18 cellular contexts compared by ENCODE assay signal in the genomic region with DNA sequence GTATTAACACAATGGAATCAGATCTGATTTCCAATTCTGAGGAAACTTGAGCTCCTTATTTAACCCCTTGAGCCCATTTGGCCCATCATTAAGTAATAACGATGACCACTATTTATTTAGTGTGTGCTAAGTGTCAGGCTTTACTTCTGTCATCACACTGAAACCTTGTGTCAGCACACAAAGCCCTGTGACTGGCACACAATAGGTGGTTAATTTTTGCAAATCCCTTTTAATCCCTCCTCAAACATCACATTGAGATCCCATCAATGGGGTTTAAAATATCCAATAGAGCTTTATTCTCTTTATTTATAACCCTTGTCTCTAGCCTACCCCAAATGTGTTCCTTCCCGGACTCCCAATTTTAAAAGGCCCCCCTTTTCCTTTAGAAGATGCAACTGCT.
DNase-seq lines count a peak whose midpoint lies in the region; ATAC-seq and TF ChIP-seq lines count a peak whose summit lies in the region.
"Had no signal": no experiment of that assay in that cellular context is flagged by ENCODE, and none has a peak within 500 bp of the region (broad histone marks: within the 10 kb centered on the region; RNA-seq: fewer than 3 reads in every experiment).

No MANE protein-coding gene starts in this region.

- H3K36me3 Mint-ChIP-seq in endodermal cell (ENCODE audit: low read depth), result no peaks in the 10 kb centered on the region
- no peaks in the 10 kb centered on the region for H3K36me3 Mint-ChIP-seq in stimulated activated naive B cell treated with anti-CD40 and anti-IgM and Interleukin-4, amounts not matched to agents 10 μg/mL and 1 μg/mL and 100 μg/mL, for 72 hours
- H3K36me3 Mint-ChIP-seq: CD8-positive, alpha-beta T cell had no signal

- H4K20me1 ChIP-seq in hepatocyte (ENCODE audit: insufficient read depth, poor library complexity, severe bottlenecking), result no peaks in the 10 kb centered on the region
- H4K20me1 ChIP-seq: BLaER1 treated with 17β-estradiol and CSF1 and Interleukin-3, amounts not matched to agents 10 nM and 100 nM had no signal

- no peaks in the 10 kb centered on the region for H3K9me2 ChIP-seq in hepatocyte (replicated peaks; ENCODE audit: insufficient read depth)

- H3K4me3 ChIP-seq in HUES48 (ENCODE audit: low read depth, low read length) (no peak overlapping the region), endodermal cell (ENCODE audit: low read length) (peak overlapping the region; percentile 14), hepatocyte (no peak overlapping the region)
- H3K4me3 ChIP-seq: BLaER1 treated with 17β-estradiol and CSF1 and Interleukin-3, amounts not matched to agents 10 nM and 100 nM; GM12878; GM23248 had no signal

- no peak overlapping the region for H3K27ac Mint-ChIP-seq in endodermal cell
- H3K27ac Mint-ChIP-seq in stimulated activated naive B cell treated with anti-CD40 and anti-IgM and Interleukin-4, amounts not matched to agents 10 μg/mL and 1 μg/mL and 100 μg/mL, for 72 hours, result peak overlapping the region; percentile 6
- H3K27ac Mint-ChIP-seq: B cell; CD8-positive, alpha-beta T cell had no signal

- H3K27ac ChIP-seq in HUES48 (ENCODE audit: low read depth, low read length), result peak overlapping the region; percentile 42
- no peak overlapping the region for H3K27ac ChIP-seq in endodermal cell (ENCODE audit: low read depth, low read length)
- no peak overlapping the region for H3K27ac ChIP-seq in hepatocyte
- H3K27ac ChIP-seq: BLaER1 treated with 17β-estradiol and CSF1 and Interleukin-3, amounts not matched to agents 10 nM and 100 nM; GM23248 had no signal

- H3K27me3 ChIP-seq in HUES48 (ENCODE audit: control insufficient read depth, insufficient read depth, low read length) (no peaks in the 10 kb centered on the region), endodermal cell (ENCODE audit: control insufficient read depth, insufficient read depth, low read length, poor library complexity, severe bottlenecking) (no peaks in the 10 kb centered on the region), hepatocyte (no peaks in the 10 kb centered on the region)
- H3K27me3 ChIP-seq: BLaER1 treated with 17β-estradiol and CSF1 and Interleukin-3, amounts not matched to agents 10 nM and 100 nM had no signal

- no peak overlapping the region for H2AFZ ChIP-seq in hepatocyte
- H2AFZ ChIP-seq: GM23248 had no signal

- peak; percentile 68 for DNase-seq in NCI-H748 treated with DMSO at 0.1 percent for 48 hours (lab: John Stamatoyannopoulos, UW)
- no peak for DNase-seq in endodermal cell
- no peak for DNase-seq in stimulated activated naive B cell treated with anti-CD40 and anti-IgM and Interleukin-4, amounts not matched to agents 10 μg/mL and 1 μg/mL and 100 μg/mL, for 72 hours
- DNase-seq in sciatic nerve (ENCODE audit: low spot score), result no peak
- no peak for DNase-seq in kidney glomerular epithelial cell (lab: John Stamatoyannopoulos, UW)
- no peak for DNase-seq in hepatocyte (ENCODE audit: low spot score)
- DNase-seq: Calu3; CD8-positive, alpha-beta T cell; DMS 273 treated with DMSO at 0.1 percent for 48 hours; DMS53; DND-41; EL; GM23248; HCEC 1CT had no signal

- H3K9ac ChIP-seq in HUES48 (ENCODE audit: low read depth, low read length) (no peak overlapping the region), endodermal cell (ENCODE audit: extremely low read depth, low read length, poor library complexity, severe bottlenecking) (no peak overlapping the region)
- H3K9ac ChIP-seq: BLaER1 treated with 17β-estradiol and CSF1 and Interleukin-3, amounts not matched to agents 10 nM and 100 nM; GM23248 had no signal

- TF ChIP-seq CTCF in endodermal cell (conservative IDR thresholded peaks at IDR 0.05) (no peak), hepatocyte (IDR thresholded peaks at IDR 0.05; ENCODE audit: poor library complexity) (no peak)

- H3K9me3 Mint-ChIP-seq in endodermal cell, result no peaks in the 10 kb centered on the region
- peaks cover 5 to 10% of the 10 kb centered on the region in 2 donors for H3K9me3 Mint-ChIP-seq in stimulated activated naive B cell treated with anti-CD40 and anti-IgM and Interleukin-4, amounts not matched to agents 10 μg/mL and 1 μg/mL and 100 μg/mL, for 72 hours

- 45 to 75% methylated on average over 1 to 2 of the region's 2 CpGs for WGBS in endodermal cell (ENCODE audit: insufficient coverage in 1 of 2, insufficient read length in 1 of 2), 2 experiments
- 51% methylated on average over 2 of the region's 2 CpGs for WGBS in hepatocyte (ENCODE audit: low lambda C conversion rate, missing lambda C conversion rate)

- H3K9me3 ChIP-seq in HUES48 (ENCODE audit: control insufficient read depth, insufficient read depth, low read length) (no peaks in the 10 kb centered on the region), endodermal cell (ENCODE audit: control insufficient read depth, low read length) (peaks cover 12% of the 10 kb centered on the region), hepatocyte (ENCODE audit: low read depth) (no peaks in the 10 kb centered on the region)
- H3K9me3 ChIP-seq: BLaER1 treated with 17β-estradiol and CSF1 and Interleukin-3, amounts not matched to agents 10 nM and 100 nM had no signal

- no peaks in the 10 kb centered on the region for H3K36me3 ChIP-seq in HUES48 (ENCODE audit: control insufficient read depth, insufficient read depth, low read length)
- H3K36me3 ChIP-seq in endodermal cell (ENCODE audit: control insufficient read depth, insufficient read depth, low read length), result no peaks in the 10 kb centered on the region
- H3K36me3 ChIP-seq in hepatocyte (replicated peaks; ENCODE audit: insufficient read depth, low read depth), result no peaks in the 10 kb centered on the region
- H3K36me3 ChIP-seq: BLaER1 treated with 17β-estradiol and CSF1 and Interleukin-3, amounts not matched to agents 10 nM and 100 nM had no signal

- peaks cover 35% of the 10 kb centered on the region for H3K4me1 Mint-ChIP-seq in endodermal cell
- peaks cover 8 to 14% of the 10 kb centered on the region in 2 donors for H3K4me1 Mint-ChIP-seq in stimulated activated naive B cell treated with anti-CD40 and anti-IgM and Interleukin-4, amounts not matched to agents 10 μg/mL and 1 μg/mL and 100 μg/mL, for 72 hours
- H3K4me1 Mint-ChIP-seq: B cell had no signal

- ATAC-seq in stimulated activated naive B cell treated with anti-CD40 and anti-IgM and Interleukin-4, amounts not matched to agents 10 μg/mL and 1 μg/mL and 100 μg/mL, for 72 hours (replicated peaks), result no peak
- ATAC-seq in sciatic nerve, result no peak
- ATAC-seq: CD8-positive, alpha-beta T cell; GM12878 had no signal

- H3K27me3 Mint-ChIP-seq in endodermal cell (ENCODE audit: insufficient read depth), result peaks cover 15% of the 10 kb centered on the region
- H3K27me3 Mint-ChIP-seq in stimulated activated naive B cell treated with anti-CD40 and anti-IgM and Interleukin-4, amounts not matched to agents 10 μg/mL and 1 μg/mL and 100 μg/mL, for 72 hours, result no peaks in the 10 kb centered on the region
- H3K27me3 Mint-ChIP-seq: B cell had no signal

- intact Hi-C loops in sciatic nerve (cut with DNase I), result no loop called here

- H3K4me1 ChIP-seq in HUES48 (ENCODE audit: control insufficient read depth, insufficient read depth, low read length) (peaks cover 9% of the 10 kb centered on the region; the same call in 1 of the 2 replicates), endodermal cell (ENCODE audit: control insufficient read depth, insufficient read depth, low read length) (peaks cover 7% of the 10 kb centered on the region), hepatocyte (ENCODE audit: insufficient read depth) (no peaks in the 10 kb centered on the region)

- H3K4me3 Mint-ChIP-seq in endodermal cell, result peak overlapping the region; percentile 9
- no peak overlapping the region for H3K4me3 Mint-ChIP-seq in stimulated activated naive B cell treated with anti-CD40 and anti-IgM and Interleukin-4, amounts not matched to agents 10 μg/mL and 1 μg/mL and 100 μg/mL, for 72 hours
- H3K4me3 Mint-ChIP-seq: B cell; CD8-positive, alpha-beta T cell had no signal

- no peak overlapping the region for H3K4me2 ChIP-seq in hepatocyte

- H3K79me2 ChIP-seq in hepatocyte, result no peaks in the 10 kb centered on the region
